8 cellular contexts compared by ENCODE assay signal in genomic region chr4:82462415-82462831, GRCh38. TPM values are rescaled to one million over a fixed set of nuclear protein-coding genes. Genes with fewer than 3 reads are reported as not detected.
DNase-seq lines count a peak whose midpoint lies in the region; TF ChIP-seq lines count a peak whose summit lies in the region.

No MANE protein-coding gene starts in this region.

- CTCF ChIA-PET in activated naive CD4-positive, alpha-beta T cell treated with anti-CD3 and anti-CD28 coated beads for 36 hours (lab: Charles Lee), result interaction anchor here (0.6 to 4.1 kb wide), 6 partner anchors 11 to 277 kb away, joined by 3 to 28 read pairs (median 4); no protein-coding TSS in a partner anchor

- H3K4me1 ChIP-seq in MM.1S (ENCODE audit: low read length) (no peaks in the 10 kb centered on the region), uterus (no peaks in the 10 kb centered on the region)

- no peak overlapping the region for H3K27ac ChIP-seq in MM.1S (ENCODE audit: low read length)
- H3K27ac ChIP-seq in uterus, result peak overlapping the region; percentile 51 to 67

- no peak overlapping the region for H3K4me3 Mint-ChIP-seq in activated naive CD4-positive, alpha-beta T cell treated with anti-CD3 and anti-CD28 coated beads for 36 hours
- no peak overlapping the region for H3K4me3 Mint-ChIP-seq in progenitor cell of endocrine pancreas (ENCODE audit: low read depth)

- H2AFZ ChIP-seq in MM.1S (ENCODE audit: low read length), result no peak overlapping the region

- no peaks in the 10 kb centered on the region for H4K20me1 ChIP-seq in MM.1S (ENCODE audit: insufficient read depth, low read length)

- DNase-seq in GM04503 (ENCODE audit: low read depth), result peak; percentile 40
- DNase-seq in HCEC 1CT, result peak; percentile 67
- peak; percentile 77 for DNase-seq in MM.1S
- peak; percentile 74 for DNase-seq in SK-N-DZ (ENCODE audit: low spot score)
- DNase-seq in activated naive CD4-positive, alpha-beta T cell treated with anti-CD3 and anti-CD28 coated beads for 36 hours, result peak; percentile 93
- DNase-seq in head of caudate nucleus, result peak; percentile 69 to 97 (median 90)
- peak; percentile 77 for DNase-seq in progenitor cell of endocrine pancreas (ENCODE audit: low spot score, unreplicated experiment)
- peak; percentile 94 for DNase-seq in uterus

- H3K4me2 ChIP-seq in MM.1S (ENCODE audit: low read depth, low read length), result no peak overlapping the region

- peaks cover 5% of the 10 kb centered on the region; the same call in 1 of the 2 replicates for H3K36me3 ChIP-seq in MM.1S (replicated peaks; ENCODE audit: insufficient read depth, low read length)
- no peaks in the 10 kb centered on the region for H3K36me3 ChIP-seq in uterus

- H3K9me3 Mint-ChIP-seq in activated naive CD4-positive, alpha-beta T cell treated with anti-CD3 and anti-CD28 coated beads for 36 hours, result no peaks in the 10 kb centered on the region
- no peaks in the 10 kb centered on the region for H3K9me3 Mint-ChIP-seq in progenitor cell of endocrine pancreas (ENCODE audit: low read depth)

- intact Hi-C loops in activated naive CD4-positive, alpha-beta T cell treated with anti-CD3 and anti-CD28 coated beads for 36 hours (cut with micrococcal nuclease), result loop anchor here (1.0 to 5.0 kb wide), 5 partner anchors 137 to 820 kb away; partner anchors contain the start of genes COPS4 and SCD5
- intact Hi-C loops in head of caudate nucleus (cut with DNase I), result loop anchor here (5.0 to 10.0 kb wide), 3 partner anchors 275 to 802 kb away; partner anchors contain the start of gene THAP9
- intact Hi-C loops in uterus (cut with DNase I; ENCODE audit: low total_unique reads), result no loop called here

- TF ChIP-seq CTCF in MM.1S (IDR thresholded peaks at IDR 0.05; ENCODE audit: low read length), result peak; percentile 55
- TF ChIP-seq CTCF in progenitor cell of endocrine pancreas (IDR thresholded peaks at IDR 0.05; ENCODE audit: unreplicated experiment), result peak; percentile 89
- peak; percentile 77 to 93 (median 85) for TF ChIP-seq CTCF in uterus (IDR thresholded peaks at IDR 0.05)

- TF ChIP-seq POLR2A in uterus (IDR thresholded peaks at IDR 0.05), result no peak

- H3K9me2 ChIP-seq in MM.1S (replicated peaks; ENCODE audit: insufficient read depth, low read length), result no peaks in the 10 kb centered on the region

- H3K9me3 ChIP-seq in MM.1S (replicated peaks; ENCODE audit: insufficient read depth, low read length) (no peaks in the 10 kb centered on the region), uterus (no peaks in the 10 kb centered on the region)

- no peak overlapping the region for H3K9ac ChIP-seq in MM.1S (ENCODE audit: low read length)

- H3K27me3 Mint-ChIP-seq in activated naive CD4-positive, alpha-beta T cell treated with anti-CD3 and anti-CD28 coated beads for 36 hours (ENCODE audit: low read depth), result no peaks in the 10 kb centered on the region
- no peaks in the 10 kb centered on the region for H3K27me3 Mint-ChIP-seq in progenitor cell of endocrine pancreas

- no peaks in the 10 kb centered on the region for H3K79me2 ChIP-seq in MM.1S (ENCODE audit: low read length)

- no peak overlapping the region for H3K27ac Mint-ChIP-seq in activated naive CD4-positive, alpha-beta T cell treated with anti-CD3 and anti-CD28 coated beads for 36 hours
- H3K27ac Mint-ChIP-seq in progenitor cell of endocrine pancreas, result no peak overlapping the region

- peaks cover 2% of the 10 kb centered on the region for H3K4me1 Mint-ChIP-seq in activated naive CD4-positive, alpha-beta T cell treated with anti-CD3 and anti-CD28 coated beads for 36 hours (ENCODE audit: low read depth)
- H3K4me1 Mint-ChIP-seq in progenitor cell of endocrine pancreas (ENCODE audit: low read depth), result peaks cover 4% of the 10 kb centered on the region

- no peaks in the 10 kb centered on the region; the same call in 1 of the 2 replicates for H3F3A ChIP-seq in MM.1S (ENCODE audit: insufficient read depth, low read length)

- peaks cover 10% of the 10 kb centered on the region for H3K36me3 Mint-ChIP-seq in activated naive CD4-positive, alpha-beta T cell treated with anti-CD3 and anti-CD28 coated beads for 36 hours (ENCODE audit: low read depth)
- H3K36me3 Mint-ChIP-seq in progenitor cell of endocrine pancreas (ENCODE audit: insufficient read depth), result peaks cover 5% of the 10 kb centered on the region

- H3K4me3 ChIP-seq in MM.1S (ENCODE audit: low read length), result no peak overlapping the region
- no peak overlapping the region for H3K4me3 ChIP-seq in uterus

- no peaks in the 10 kb centered on the region for H3K27me3 ChIP-seq in MM.1S (replicated peaks; ENCODE audit: insufficient read depth, low read length)
- H3K27me3 ChIP-seq in uterus, result no peaks in the 10 kb centered on the region

RNA-seq across cellular contexts. Expression of gene ENOPH1, which starts 32.0 kb away (rescaled TPM):
- polyA plus RNA-seq in SK-N-DZ (2014; cell fraction: cytosol; rRNA removed), result 113 and 116 TPM in 2 replicates
- polyA plus RNA-seq in SK-N-DZ (2014; cell fraction: nucleus; rRNA removed), result 53.1 and 66.1 TPM in 2 replicates
- 10 to 100 TPM; 55.1 to 56.3 TPM for total RNA-seq in activated naive CD4-positive, alpha-beta T cell treated with anti-CD3 and anti-CD28 coated beads for 36 hours
- total RNA-seq in progenitor cell of endocrine pancreas (34.0 and 34.2 TPM in 2 replicates), uterus (10 to 100 TPM; 20.5 to 40.2 (median 28.3) TPM)

RNA-seq across cellular contexts. Expression of gene HNRNPDL, which starts 32.2 kb away (rescaled TPM):
- polyA plus RNA-seq in SK-N-DZ (2014; cell fraction: cytosol; rRNA removed), result 542 and 545 TPM in 2 replicates
- 637 and 848 TPM in 2 replicates for polyA plus RNA-seq in SK-N-DZ (2014; cell fraction: nucleus; rRNA removed)
- total RNA-seq in activated naive CD4-positive, alpha-beta T cell treated with anti-CD3 and anti-CD28 coated beads for 36 hours, result 100 to 1,000 TPM; 256 to 267 TPM
- total RNA-seq in progenitor cell of endocrine pancreas, result 535 and 549 TPM in 2 replicates
- total RNA-seq in uterus, result 100 to 1,000 TPM; 149 to 313 (median 248) TPM

Comparison
In these comparisons a context has a peak if more than half of its experiments do, and no peak if none do; other contexts are left out.
1. DNase-seq: peak in every context shown above with its lines; median percentile 94 in uterus; 93 in activated naive CD4-positive, alpha-beta T cell treated with anti-CD3 and anti-CD28 coated beads for 36 hours; 90 in head of caudate nucleus; 77 in MM.1S; 77 in progenitor cell of endocrine pancreas; 74 in SK-N-DZ; 67 in HCEC 1CT; 40 in GM04503.